ENCODE assay signal across 21 cellular contexts in the genomic region with DNA sequence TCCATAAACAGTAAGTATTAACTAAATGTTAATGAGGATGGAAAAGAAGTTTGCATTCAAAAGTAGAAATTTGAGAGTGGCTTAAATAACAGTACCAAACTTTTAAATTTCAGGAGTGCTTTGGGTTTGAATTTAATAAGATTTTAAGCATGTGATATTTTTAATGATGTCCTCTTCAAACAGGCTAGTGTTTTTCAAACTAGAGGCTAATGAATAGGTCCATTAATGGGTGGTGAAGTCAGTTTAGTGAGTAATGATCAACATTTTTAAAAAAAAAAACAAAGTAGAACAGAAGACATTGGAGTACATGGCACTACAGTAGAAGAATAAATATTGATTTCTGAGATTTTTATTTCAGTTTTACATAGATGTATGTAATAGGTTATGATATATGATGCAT.
DNase-seq lines count a peak whose midpoint lies in the region; ATAC-seq and FAIRE-seq lines count a peak whose summit lies in the region.
"Had no signal": no experiment of that assay in that cellular context is flagged by ENCODE, and none has a peak within 500 bp of the region (broad histone marks: within the 10 kb centered on the region; RNA-seq: fewer than 3 reads in every experiment).

No MANE protein-coding gene starts in this region.

- peaks cover 4 to 15% of the 10 kb centered on the region in 2 donors for H3K36me3 Mint-ChIP-seq in activated T-cell treated with anti-CD3 and anti-CD28 coated beads, Interleukin-2, amount 50 U/mL, for 72 hours (ENCODE audit: insufficient read depth in 2 of 2)
- peaks cover 36% of the 10 kb centered on the region for H3K36me3 Mint-ChIP-seq in activated T-cell treated with anti-CD3 and anti-CD28 coated beads, Interleukin-2, amount 50 U/mL, for 4 hours (ENCODE audit: insufficient read depth)

- no peak overlapping the region for H3K4me3 Mint-ChIP-seq in activated T-cell treated with anti-CD3 and anti-CD28 coated beads, Interleukin-2, amount 50 U/mL, for 72 hours
- H3K4me3 Mint-ChIP-seq in activated T-cell treated with anti-CD3 and anti-CD28 coated beads, Interleukin-2, amount 50 U/mL, for 4 hours = no peak overlapping the region
- H3K4me3 Mint-ChIP-seq: CD4-positive, alpha-beta memory T cell had no signal

- ATAC-seq in activated T-cell treated with anti-CD3 and anti-CD28 coated beads, Interleukin-2, amount 50 U/mL, for 72 hours (replicated peaks in 1 of 2) = no peak
- ATAC-seq in activated T-cell treated with anti-CD3 and anti-CD28 coated beads, Interleukin-2, amount 50 U/mL, for 4 hours = no peak
- ATAC-seq in stimulated activated naive CD8-positive, alpha-beta T cell treated with anti-CD3 and anti-CD28 coated beads, Interleukin-15, Interleukin-2, amounts not matched to agents 100 U/mL and 50 U/mL, for 24 hours = no peak
- no peak for ATAC-seq in HG02884 (IDR thresholded peaks at IDR 0.05; ENCODE audit: unreplicated experiment)
- ATAC-seq: A549 had no signal

- H3K27me3 Mint-ChIP-seq in activated T-cell treated with anti-CD3 and anti-CD28 coated beads, Interleukin-2, amount 50 U/mL, for 72 hours (ENCODE audit: low read depth) = no peaks in the 10 kb centered on the region
- H3K27me3 Mint-ChIP-seq in activated T-cell treated with anti-CD3 and anti-CD28 coated beads, Interleukin-2, amount 50 U/mL, for 4 hours (ENCODE audit: low read depth) = no peaks in the 10 kb centered on the region
- H3K27me3 Mint-ChIP-seq: CD4-positive, alpha-beta memory T cell had no signal

- peaks cover 0 to 2% of the 10 kb centered on the region in 2 donors for H3K9me3 Mint-ChIP-seq in activated T-cell treated with anti-CD3 and anti-CD28 coated beads, Interleukin-2, amount 50 U/mL, for 72 hours
- H3K9me3 Mint-ChIP-seq in activated T-cell treated with anti-CD3 and anti-CD28 coated beads, Interleukin-2, amount 50 U/mL, for 4 hours = no peaks in the 10 kb centered on the region
- H3K9me3 Mint-ChIP-seq: CD4-positive, alpha-beta memory T cell had no signal

- peak overlapping the region; percentile 93 for H3K27ac Mint-ChIP-seq in activated T-cell treated with anti-CD3 and anti-CD28 coated beads, Interleukin-2, amount 50 U/mL, for 72 hours

- peak; percentile 54 for FAIRE-seq in frontal cortex (lab: Jason Lieb, UNC)
- FAIRE-seq: A549, G401.6, GM12892, GM19239, H1 had no signal

- H3K4me1 Mint-ChIP-seq in activated T-cell treated with anti-CD3 and anti-CD28 coated beads, Interleukin-2, amount 50 U/mL, for 72 hours (ENCODE audit: low read depth) = no peaks in the 10 kb centered on the region
- no peaks in the 10 kb centered on the region for H3K4me1 Mint-ChIP-seq in activated T-cell treated with anti-CD3 and anti-CD28 coated beads, Interleukin-2, amount 50 U/mL, for 4 hours (ENCODE audit: low read depth)

- in situ Hi-C loops in SK-MEL-5 (cut with HindIII; ENCODE audit: low pct_unique_long_range_greater_than_20kb, low sequenced_read_pairs) = no loop called here

- no peak for DNase-seq in activated T-cell treated with anti-CD3 and anti-CD28 coated beads, Interleukin-2, amount 50 U/mL, for 72 hours
- DNase-seq in activated T-cell treated with anti-CD3 and anti-CD28 coated beads, Interleukin-2, amount 50 U/mL, for 4 hours = no peak
- DNase-seq in SK-MEL-5 (ENCODE audit: low read depth, low spot score) (peak; percentile 73), frontal cortex (ENCODE audit: low spot score in 2 of 2) (no peak)
- DNase-seq in stimulated activated CD4-positive, alpha-beta T cell treated with anti-CD3 and anti-CD28 coated beads, Interleukin-4, amount 100 ng/mL, for 24 hours = no peak
- DNase-seq in stimulated activated naive CD8-positive, alpha-beta T cell treated with anti-CD3 and anti-CD28 coated beads, Interleukin-15, Interleukin-2, amounts not matched to agents 100 U/mL and 50 U/mL, for 24 hours = no peak
- DNase-seq: ACHN; C1 segment of cervical spinal cord; Caco-2; CD4-positive, alpha-beta memory T cell; DMS153; DND-41; GM23248; H7; HCEC 1CT had no signal
